23 cellular contexts compared by ENCODE assay signal in genomic region chr3:150299221-150299620, GRCh38.
DNase-seq lines count a peak whose midpoint lies in the region; ATAC-seq and TF ChIP-seq lines count a peak whose summit lies in the region.
"Had no signal": no experiment of that assay in that cellular context is flagged by ENCODE, and none has a peak within 500 bp of the region (broad histone marks: within the 10 kb centered on the region; RNA-seq: fewer than 3 reads in every experiment).

No MANE protein-coding gene starts in this region.

- no peak overlapping the region for H3K27ac ChIP-seq in IMR-90 (ENCODE audit: insufficient read depth, low read length)
- H3K27ac ChIP-seq in Peyer's patch, result no peak overlapping the region
- H3K27ac ChIP-seq: C4-2B, GM23248, psoas muscle, testis, VCaP had no signal

- no peaks in the 10 kb centered on the region for H3K27me3 Mint-ChIP-seq in chondrocyte (ENCODE audit: low read depth)
- H3K27me3 Mint-ChIP-seq: brain had no signal

- BruUV-seq in IMR-90 (replicated peaks; lab: Mats Ljungman, UMichigan), result no TSS peak

- dilution Hi-C loops in IMR-90 (cut with HindIII; ENCODE audit: low sequenced_read_pairs, unreplicated experiment), result no loop called here

- H2BK15ac ChIP-seq in IMR-90 (ENCODE audit: low read depth, low read length), result peak overlapping the region; percentile 80; the same call in 1 of the 3 replicates

- H2AFZ ChIP-seq in IMR-90 (replicated peaks; ENCODE audit: low read length, poor library complexity), result peak overlapping the region; percentile 84
- H2AFZ ChIP-seq: GM23248 had no signal

- peak overlapping the region in 1 of 2 experiments; percentile 69; a peak in 2 of 4 replicates for H4K8ac ChIP-seq in IMR-90 (ENCODE audit: low read depth in 2 of 2, low read length in 2 of 2)

- H3K79me1 ChIP-seq in IMR-90 (ENCODE audit: low read depth in 1 of 2, low read length in 2 of 2), result peaks cover 0 to 6% of the 10 kb centered on the region in 2 experiments; a peak in 1 of 4 replicates

- POLR2A ChIA-PET in IMR-90 (lab: Charles Lee; ENCODE audit: unreplicated experiment), result no interaction called here

- no peaks in the 10 kb centered on the region for H3K36me3 Mint-ChIP-seq in chondrocyte (ENCODE audit: low read depth)
- H3K36me3 Mint-ChIP-seq: brain; natural killer cell treated with Interleukin-12 subunit alpha and Interleukin-12 subunit beta and Interleukin-15 and Interleukin-18, amount 100 ng/mL, for 72 hours had no signal

- H3K4me1 Mint-ChIP-seq in chondrocyte (ENCODE audit: low read depth), result peaks cover 46% of the 10 kb centered on the region
- H3K4me1 Mint-ChIP-seq: activated CD4-positive, alpha-beta memory T cell treated with anti-CD3 and anti-CD28 coated beads, Interleukin-2, amount 10 ng/mL, durations not matched to agents 7 days and 5 days had no signal

- intact Hi-C loops in IMR-90 (cut with micrococcal nuclease), result no loop called here

- H3K14ac ChIP-seq in IMR-90 (replicated peaks; ENCODE audit: low read depth, low read length), result peak overlapping the region; percentile 59; the same call in 1 of the 2 replicates

- H3K9me1 ChIP-seq in IMR-90 (ENCODE audit: insufficient read depth, low read length), result peaks cover 7% of the 10 kb centered on the region

- H4K91ac ChIP-seq in IMR-90 (ENCODE audit: insufficient read depth, low read depth, low read length), result peak overlapping the region; percentile 61

- H3K23ac ChIP-seq in IMR-90 (ENCODE audit: low read depth, low read length), result no peak overlapping the region; the same call in 1 of the 2 replicates

- H3K4me3 ChIP-seq in IMR-90 (ENCODE audit: insufficient read depth, low read depth, low read length), result no peak overlapping the region
- no peak overlapping the region for H3K4me3 ChIP-seq in Peyer's patch
- H3K4me3 ChIP-seq: GM23248, psoas muscle, testis had no signal

- H3K4me1 ChIP-seq in IMR-90 (ENCODE audit: control insufficient read depth, insufficient read depth, low read length) (peaks cover 14% of the 10 kb centered on the region), Peyer's patch (no peaks in the 10 kb centered on the region)
- H3K4me1 ChIP-seq: testis had no signal

- in situ Hi-C loops in IMR-90 (cut with MboI; ENCODE audit: low sequenced_read_pairs), result no loop called here

- peak overlapping the region; percentile 79 for H3K4ac ChIP-seq in IMR-90 (ENCODE audit: low read depth, low read length)

- no peak overlapping the region for H3K9ac ChIP-seq in IMR-90 (ENCODE audit: low read depth, low read length)
- H3K9ac ChIP-seq: GM23248 had no signal

- TF ChIP-seq RAD21 in IMR-90 (IDR thresholded peaks at IDR 0.05; ENCODE audit: low read length), result no peak

- no peak overlapping the region for H2AK9ac ChIP-seq in IMR-90 (replicated peaks; ENCODE audit: low read depth, low read length, poor library complexity)

- no peak overlapping the region for H3K4me2 ChIP-seq in IMR-90 (ENCODE audit: low read depth, low read length)

- H3K18ac ChIP-seq in IMR-90 (ENCODE audit: low read depth, low read length), result peak overlapping the region; percentile 37; the same call in 1 of the 2 replicates

- no peak overlapping the region for H3K56ac ChIP-seq in IMR-90 (ENCODE audit: extremely low read depth, insufficient read depth, low read length)

- H3K4me3 Mint-ChIP-seq in chondrocyte (ENCODE audit: unreplicated experiment), result no peak overlapping the region
- H3K4me3 Mint-ChIP-seq: activated CD4-positive, alpha-beta memory T cell treated with anti-CD3 and anti-CD28 coated beads, Interleukin-2, amount 10 ng/mL, durations not matched to agents 7 days and 5 days; brain; natural killer cell treated with Interleukin-12 subunit alpha and Interleukin-12 subunit beta and Interleukin-15 and Interleukin-18, amount 100 ng/mL, for 72 hours; T-helper 1 cell treated with Interleukin-12 subunit alpha and Interleukin-12 subunit beta and Interleukin-4 antibody, amounts not matched to agents 30 μg/mL and 1 μg/mL, for 36 hours had no signal

- H3K36me3 ChIP-seq in IMR-90 (ENCODE audit: control insufficient read depth, insufficient read depth, low read length), result no peaks in the 10 kb centered on the region
- H3K36me3 ChIP-seq in Peyer's patch, result no peaks in the 10 kb centered on the region

- TF ChIP-seq POLR2A in IMR-90 (IDR thresholded peaks at IDR 0.05; ENCODE audit: low read depth, low read length), result no peak
- TF ChIP-seq POLR2A in Peyer's patch (IDR thresholded peaks at IDR 0.05), result no peak

- peak overlapping the region; percentile 70 for H2BK20ac ChIP-seq in IMR-90 (ENCODE audit: low read depth, low read length)

- CTCF ChIA-PET in IMR-90 (lab: Yijun Ruan, JAX), result interaction anchor here (0.6 to 0.9 kb wide), 2 partner anchors 50 to 158 kb away, joined by 3 read pairs; no protein-coding TSS in a partner anchor

- H4K20me1 ChIP-seq in IMR-90 (ENCODE audit: insufficient read depth, low read length), result no peaks in the 10 kb centered on the region

- H3K27me3 ChIP-seq in IMR-90 (ENCODE audit: control insufficient read depth, insufficient read depth, low read length), result no peaks in the 10 kb centered on the region
- no peaks in the 10 kb centered on the region for H3K27me3 ChIP-seq in Peyer's patch
- H3K27me3 ChIP-seq: testis had no signal

- ATAC-seq in IMR-90 (ENCODE audit: low read depth) (no peak), GM18858 (IDR thresholded peaks at IDR 0.05; ENCODE audit: unreplicated experiment) (no peak), HG02623 (IDR thresholded peaks at IDR 0.05; ENCODE audit: unreplicated experiment) (no peak)
- ATAC-seq: natural killer cell treated with Interleukin-12 subunit alpha and Interleukin-12 subunit beta and Interleukin-15 and Interleukin-18, amount 100 ng/mL, for 72 hours; psoas muscle had no signal

- H3K9me3 Mint-ChIP-seq in chondrocyte (ENCODE audit: low read depth), result no peaks in the 10 kb centered on the region
- H3K9me3 Mint-ChIP-seq: activated CD4-positive, alpha-beta memory T cell treated with anti-CD3 and anti-CD28 coated beads, Interleukin-2, amount 10 ng/mL, durations not matched to agents 7 days and 5 days; brain; natural killer cell treated with Interleukin-12 subunit alpha and Interleukin-12 subunit beta and Interleukin-15 and Interleukin-18, amount 100 ng/mL, for 72 hours; T-helper 1 cell treated with Interleukin-12 subunit alpha and Interleukin-12 subunit beta and Interleukin-4 antibody, amounts not matched to agents 30 μg/mL and 1 μg/mL, for 36 hours had no signal

- H3K9me3 ChIP-seq in IMR-90 (ENCODE audit: control insufficient read depth, insufficient read depth, low read length) (no peaks in the 10 kb centered on the region), Peyer's patch (no peaks in the 10 kb centered on the region)
- H3K9me3 ChIP-seq: psoas muscle, testis had no signal

- H2BK5ac ChIP-seq in IMR-90 (ENCODE audit: low read depth, low read length, poor library complexity, severe bottlenecking), result no peak overlapping the region

- no peak overlapping the region for H2AK5ac ChIP-seq in IMR-90 (ENCODE audit: low read depth, low read length)

- H3K27ac Mint-ChIP-seq in chondrocyte (ENCODE audit: unreplicated experiment), result peak overlapping the region; percentile 84
- H3K27ac Mint-ChIP-seq: activated CD4-positive, alpha-beta memory T cell treated with anti-CD3 and anti-CD28 coated beads, Interleukin-2, amount 10 ng/mL, durations not matched to agents 7 days and 5 days; brain; natural killer cell treated with Interleukin-12 subunit alpha and Interleukin-12 subunit beta and Interleukin-15 and Interleukin-18, amount 100 ng/mL, for 72 hours; T-helper 1 cell treated with Interleukin-12 subunit alpha and Interleukin-12 subunit beta and Interleukin-4 antibody, amounts not matched to agents 30 μg/mL and 1 μg/mL, for 36 hours had no signal

- peak; percentile 85 for DNase-seq in A172 (ENCODE audit: low spot score)
- DNase-seq in IMR-90, result no peak
- DNase-seq in chondrocyte (ENCODE audit: low spot score), result no peak
- peak; percentile 90 for DNase-seq in left kidney (ENCODE audit: low read depth, low spot score)
- no peak for DNase-seq in NCI-H2196 treated with DMSO at 0.1 percent for 48 hours (lab: John Stamatoyannopoulos, UW; ENCODE audit: unreplicated experiment)
- DNase-seq in Peyer's patch, result no peak
- DNase-seq: activated CD4-positive, alpha-beta memory T cell treated with anti-CD3 and anti-CD28 coated beads, Interleukin-2, amount 10 ng/mL, durations not matched to agents 7 days and 5 days; activated naive CD4-positive, alpha-beta T cell treated with anti-CD3 and anti-CD28 coated beads, Interleukin-2, amount 50 U/mL, for 16 hours; activated T-cell treated with anti-CD3 and anti-CD28 coated beads, Interleukin-2, amount 50 U/mL, for 1 hour; dermis blood vessel endothelial cell; erythroblast; GM23248; NCI-H2081; psoas muscle; SHP77; testis had no signal

- H4K5ac ChIP-seq in IMR-90 (ENCODE audit: low read depth, low read length), result no peak overlapping the region

- no peak for TF ChIP-seq CTCF in IMR-90 (conservative IDR thresholded peaks at IDR 0.05; ENCODE audit: low read depth, low read length)
- TF ChIP-seq CTCF in chondrocyte (IDR thresholded peaks at IDR 0.05), result no peak
- TF ChIP-seq CTCF in Peyer's patch (IDR thresholded peaks at IDR 0.05), result no peak

- no CpG with 5 or more reads among the region's 2 CpGs for WGBS in IMR-90 (ENCODE audit: extremely low coverage in 2 of 2, insufficient read length in 1 of 2), 2 experiments

- H2BK120ac ChIP-seq in IMR-90 (ENCODE audit: low read depth, low read length), result peak overlapping the region; percentile 75

TF ChIP-seq in IMR-90, 13 proteins besides CTCF, POLR2A, EP300 and RAD21 (continues in another document):
- TF ChIP-seq SMC3 (IDR thresholded peaks at IDR 0.05; ENCODE audit: low read depth, low read length) (no peak), BHLHE40 (IDR thresholded peaks at IDR 0.05; ENCODE audit: low read depth, low read length) (no peak), USF2 (IDR thresholded peaks at IDR 0.05; ENCODE audit: low read depth, low read length) (no peak), MAFK (IDR thresholded peaks at IDR 0.05; ENCODE audit: low read depth, low read length) (peak; percentile 26; the same call in 1 of the 2 replicates), CHD1 (IDR thresholded peaks at IDR 0.05; ENCODE audit: low read depth, low read length) (no peak)

Comparison
In these comparisons a context has a peak if more than half of its experiments do, and no peak if none do; other contexts are left out.
1. DNase-seq: peak in A172 (single experiment) and left kidney (single experiment); none in IMR-90 (single experiment), chondrocyte (single experiment), NCI-H2196 treated with DMSO at 0.1 percent for 48 hours (single experiment) and Peyer's patch (0 of 3).